ENCODE assay signal across 1 cellular context in the genomic region with DNA sequence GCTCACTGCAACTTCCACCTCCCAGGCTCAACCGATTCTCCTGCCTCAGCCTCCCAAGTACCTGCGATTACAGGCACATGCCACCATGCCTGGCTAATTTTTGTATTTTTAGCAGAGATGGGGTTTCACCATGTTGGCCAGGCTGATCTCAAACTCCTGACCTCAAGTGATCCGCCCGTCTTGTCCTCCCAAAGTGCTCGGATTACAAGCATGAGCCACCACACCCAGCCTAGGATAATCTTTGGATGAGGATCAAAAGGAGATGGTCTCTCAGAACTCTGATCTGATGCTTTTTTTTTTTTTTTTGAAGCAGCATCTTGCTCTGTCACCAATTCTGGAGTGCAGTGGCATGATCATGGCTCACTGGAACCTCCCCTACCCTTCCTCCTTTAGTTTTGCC. TPM values are rescaled to one million over a fixed set of nuclear protein-coding genes. Genes with fewer than 3 reads are reported as not detected.
"Had no signal": no experiment of that assay in that cellular context is flagged by ENCODE, and none has a peak within 500 bp of the region (broad histone marks: within the 10 kb centered on the region; RNA-seq: fewer than 3 reads in every experiment).

No MANE protein-coding gene starts in this region.

RNA-seq across cellular contexts. Expression of gene HSF4, which starts 41.7 kb away (rescaled TPM):
- polyA plus RNA-seq: IgD-negative memory B cell had no signal
